In the genomic region with DNA sequence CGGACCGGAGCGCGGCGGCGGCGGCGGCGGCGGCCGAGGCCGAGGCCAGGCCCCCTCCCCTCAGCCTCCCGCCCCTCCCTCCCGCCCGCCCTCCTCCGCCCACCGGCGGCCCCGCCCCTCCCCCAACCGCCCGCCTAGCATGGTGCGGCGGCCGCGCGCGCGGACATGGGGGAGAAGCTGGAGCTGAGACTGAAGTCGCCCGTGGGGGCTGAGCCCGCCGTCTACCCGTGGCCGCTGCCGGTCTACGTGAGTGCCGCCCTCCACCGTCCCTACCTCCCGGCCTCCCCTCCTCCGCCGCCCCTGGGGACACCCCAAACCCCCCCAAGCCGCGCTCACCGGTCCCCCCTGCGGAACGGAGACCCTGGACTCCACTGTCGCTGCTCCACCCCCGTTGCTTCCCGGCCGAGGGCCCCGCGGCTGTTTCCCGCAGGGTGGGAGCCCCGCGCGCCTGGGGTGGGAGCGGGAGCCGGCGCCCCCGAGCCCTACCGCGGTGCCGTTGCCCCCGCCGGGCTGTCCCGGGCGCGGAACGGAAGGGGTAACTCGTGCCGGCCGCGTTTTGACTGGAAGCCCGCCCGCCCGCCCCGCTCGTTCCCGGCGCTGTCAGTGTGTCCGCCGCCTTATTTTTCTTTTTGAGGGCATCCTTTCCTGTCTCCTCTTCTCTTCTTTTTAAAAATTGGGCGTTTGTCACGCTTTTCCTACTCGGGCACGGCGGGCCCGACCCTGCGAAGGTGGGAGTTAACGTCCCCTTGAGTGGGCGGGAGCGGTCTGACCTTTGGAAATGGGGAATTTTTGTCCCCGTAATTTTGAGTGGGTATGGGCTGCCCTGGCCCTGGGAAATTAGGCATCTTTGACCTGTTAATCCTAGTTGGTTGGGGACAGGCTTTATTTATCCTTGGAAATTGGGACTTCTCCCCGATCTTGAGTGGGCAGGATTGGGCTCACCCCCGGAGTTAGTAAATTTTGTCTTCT, we compare ENCODE assay signal across 8 cellular contexts. TPM values are rescaled to one million over a fixed set of nuclear protein-coding genes. Genes with fewer than 3 reads are reported as not detected.
DNase-seq lines count a peak whose midpoint lies in the region; ATAC-seq and TF ChIP-seq lines count a peak whose summit lies in the region.

No MANE protein-coding gene starts in this region.

- H3K4me3 ChIP-seq in fibroblast of pulmonary artery (replicated peaks; ENCODE audit: low read depth, low read length) = peak overlapping the region; percentile 78

- POLR2A ChIA-PET in activated CD8-positive, alpha-beta T cell treated with anti-CD3 and anti-CD28 coated beads, Interleukin-2, amount 10 ng/mL, durations not matched to agents 7 days and 5 days (lab: Charles Lee) = interaction anchor here (0.5 kb wide), 1 partner anchor 1826 kb away, joined by 3 read pairs; no protein-coding TSS in a partner anchor

- peaks cover 10% of the 10 kb centered on the region for H3K36me3 Mint-ChIP-seq in activated CD8-positive, alpha-beta T cell treated with anti-CD3 and anti-CD28 coated beads, Interleukin-2, amount 10 ng/mL, durations not matched to agents 7 days and 5 days (ENCODE audit: low read depth)

- TF ChIP-seq CTCF in fibroblast of pulmonary artery (IDR thresholded peaks at IDR 0.05; ENCODE audit: low read length, missing control alignments) = no peak
- TF ChIP-seq CTCF in omental fat pad (IDR thresholded peaks at IDR 0.05) = no peak

- peak; percentile 42 for DNase-seq in activated CD8-positive, alpha-beta T cell treated with anti-CD3 and anti-CD28 coated beads, Interleukin-2, amount 10 ng/mL, durations not matched to agents 7 days and 5 days
- DNase-seq in fibroblast of pulmonary artery (ENCODE audit: low read depth) = no peak
- no peak for DNase-seq in omental fat pad (ENCODE audit: low spot score)
- no peak for DNase-seq in pons (ENCODE audit: low spot score)

- ATAC-seq in GM18505 (IDR thresholded peaks at IDR 0.05; ENCODE audit: unreplicated experiment) (peak; percentile 29), HG03354 (IDR thresholded peaks at IDR 0.05; ENCODE audit: poor library complexity, severe bottlenecking, unreplicated experiment) (peak; percentile 17), omental fat pad (ENCODE audit: low FRiP score) (peak; percentile 35), GM19324 (IDR thresholded peaks at IDR 0.05; ENCODE audit: low FRiP score, unreplicated experiment) (no peak), GM18873 (IDR thresholded peaks at IDR 0.05; ENCODE audit: low FRiP score, unreplicated experiment) (no peak)
- ATAC-seq in activated CD8-positive, alpha-beta T cell treated with anti-CD3 and anti-CD28 coated beads, Interleukin-2, amount 10 ng/mL, durations not matched to agents 7 days and 5 days = peak; percentile 54

- H3K4me1 Mint-ChIP-seq in activated CD8-positive, alpha-beta T cell treated with anti-CD3 and anti-CD28 coated beads, Interleukin-2, amount 10 ng/mL, durations not matched to agents 7 days and 5 days (ENCODE audit: low read depth) = peaks cover 34% of the 10 kb centered on the region

- CTCF ChIA-PET in activated CD8-positive, alpha-beta T cell treated with anti-CD3 and anti-CD28 coated beads, Interleukin-2, amount 10 ng/mL, durations not matched to agents 7 days and 5 days (lab: Charles Lee) = no interaction called here

- no peaks in the 10 kb centered on the region for H3K27me3 Mint-ChIP-seq in activated CD8-positive, alpha-beta T cell treated with anti-CD3 and anti-CD28 coated beads, Interleukin-2, amount 10 ng/mL, durations not matched to agents 7 days and 5 days (ENCODE audit: low read depth)

- no peak for TF ChIP-seq POLR2A in GM18505 (IDR thresholded peaks at IDR 0.05; ENCODE audit: borderline replicate concordance, extremely low read depth, insufficient read depth, insufficient read length)

- peak overlapping the region; percentile 93 for H3K4me3 Mint-ChIP-seq in activated CD8-positive, alpha-beta T cell treated with anti-CD3 and anti-CD28 coated beads, Interleukin-2, amount 10 ng/mL, durations not matched to agents 7 days and 5 days

- peak overlapping the region; percentile 91 for H3K27ac Mint-ChIP-seq in activated CD8-positive, alpha-beta T cell treated with anti-CD3 and anti-CD28 coated beads, Interleukin-2, amount 10 ng/mL, durations not matched to agents 7 days and 5 days

- no peaks in the 10 kb centered on the region for H3K9me3 Mint-ChIP-seq in activated CD8-positive, alpha-beta T cell treated with anti-CD3 and anti-CD28 coated beads, Interleukin-2, amount 10 ng/mL, durations not matched to agents 7 days and 5 days (ENCODE audit: insufficient read depth)

RNA-seq across cellular contexts. Expression of gene DOT1L, which starts 0.6 kb away (rescaled TPM):
- total RNA-seq in activated CD8-positive, alpha-beta T cell treated with anti-CD3 and anti-CD28 coated beads, Interleukin-2, amount 10 ng/mL, durations not matched to agents 7 days and 5 days = 10 to 100 TPM; 70.6 to 74.3 TPM
- 10 to 100 TPM in 3 of 4 donors, 1 to 10 TPM in 1; 8.2 to 52.4 (median 15.3) TPM for total RNA-seq in omental fat pad

RNA-seq across cellular contexts. Expression of gene AP3D1, which starts 12.9 kb away (rescaled TPM):
- total RNA-seq in activated CD8-positive, alpha-beta T cell treated with anti-CD3 and anti-CD28 coated beads, Interleukin-2, amount 10 ng/mL, durations not matched to agents 7 days and 5 days = 100 to 1,000 TPM in 1 of 2 experiments, 10 to 100 TPM in 1; 91.5 to 100 TPM
- 100 to 1,000 TPM in 1 of 4 donors, 10 to 100 TPM in 3; 66.7 to 107 (median 79.6) TPM for total RNA-seq in omental fat pad

Comparison
In these comparisons a context has a peak if more than half of its experiments do, and no peak if none do; other contexts are left out.
1. ATAC-seq: peak in GM18505 (single experiment), HG03354 (single experiment), activated CD8-positive, alpha-beta T cell treated with anti-CD3 and anti-CD28 coated beads, Interleukin-2, amount 10 ng/mL, durations not matched to agents 7 days and 5 days (single experiment) and omental fat pad (single experiment); none in GM19324 (single experiment) and GM18873 (single experiment).